ENCODE assay signal across 19 cellular contexts in the genomic region with DNA sequence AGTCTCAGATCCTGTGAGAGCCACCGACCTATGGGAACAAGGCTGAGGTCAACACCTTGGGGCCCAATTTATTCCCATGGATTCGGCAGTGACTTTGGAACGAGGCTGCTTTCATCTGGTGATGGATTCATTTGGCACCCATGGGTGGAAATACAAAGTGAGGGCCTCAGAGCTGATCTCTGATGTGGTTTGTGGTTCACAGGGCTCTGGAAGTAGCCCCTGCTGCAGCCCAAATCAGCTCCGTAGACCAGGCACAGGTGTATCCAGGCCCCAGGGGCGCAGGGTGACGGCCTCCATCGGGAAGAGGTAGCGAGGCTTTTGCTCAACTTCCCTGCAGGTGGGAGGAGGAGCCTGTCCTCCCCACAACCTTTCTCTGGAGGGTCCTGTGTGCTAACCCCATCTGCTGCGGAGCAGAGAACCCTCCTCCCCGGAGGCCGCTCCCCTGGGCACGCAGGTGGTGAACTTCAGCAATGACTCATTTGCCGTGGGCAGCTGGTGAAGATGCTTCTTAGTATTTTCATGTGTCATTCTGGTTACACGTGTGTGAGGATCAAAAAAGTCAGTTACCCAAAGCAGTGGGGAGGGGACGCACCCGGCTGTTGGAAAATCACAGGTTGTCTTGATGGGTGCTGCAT. TPM values are rescaled to one million over a fixed set of nuclear protein-coding genes. Genes with fewer than 3 reads are reported as not detected.
DNase-seq lines count a peak whose midpoint lies in the region; ATAC-seq and TF ChIP-seq lines count a peak whose summit lies in the region.
"Had no signal": no experiment of that assay in that cellular context is flagged by ENCODE, and none has a peak within 500 bp of the region (broad histone marks: within the 10 kb centered on the region; RNA-seq: fewer than 3 reads in every experiment).

No MANE protein-coding gene starts in this region.

- TF ChIP-seq CTCF in RWPE1 (conservative IDR thresholded peaks at IDR 0.05; ENCODE audit: low read depth) (no peak), sigmoid colon (IDR thresholded peaks at IDR 0.05) (no peak)

- no peaks in the 10 kb centered on the region for H3K36me3 Mint-ChIP-seq in activated CD8-positive, alpha-beta memory T cell treated with anti-CD3 and anti-CD28 coated beads, Interleukin-2, amount 10 ng/mL, durations not matched to agents 7 days and 5 days

- H3K27ac Mint-ChIP-seq in activated CD8-positive, alpha-beta memory T cell treated with anti-CD3 and anti-CD28 coated beads, Interleukin-2, amount 10 ng/mL, durations not matched to agents 7 days and 5 days: no peak overlapping the region

- POLR2A ChIA-PET in RWPE1 (lab: Yijun Ruan, JAX; ENCODE audit: low non-redundant PET): no interaction called here

- peaks cover 6% of the 10 kb centered on the region for H3K4me1 Mint-ChIP-seq in activated CD8-positive, alpha-beta memory T cell treated with anti-CD3 and anti-CD28 coated beads, Interleukin-2, amount 10 ng/mL, durations not matched to agents 7 days and 5 days

- no peaks in the 10 kb centered on the region for H3K27me3 ChIP-seq in sigmoid colon
- H3K27me3 ChIP-seq: heart right ventricle, uterus had no signal

- H3K9me3 Mint-ChIP-seq in activated CD8-positive, alpha-beta memory T cell treated with anti-CD3 and anti-CD28 coated beads, Interleukin-2, amount 10 ng/mL, durations not matched to agents 7 days and 5 days (ENCODE audit: low read depth): no peaks in the 10 kb centered on the region

- H3K4me1 ChIP-seq in sigmoid colon: no peaks in the 10 kb centered on the region
- H3K4me1 ChIP-seq: lower lobe of right lung, uterus had no signal

- peaks cover 0 to 3% (median under 1%) of the 10 kb centered on the region in 4 donors for H3K9me3 ChIP-seq in sigmoid colon
- H3K9me3 ChIP-seq: uterus had no signal

- TF ChIP-seq EP300 in sigmoid colon (IDR thresholded peaks at IDR 0.05): no peak

- TF ChIP-seq POLR2A in sigmoid colon (IDR thresholded peaks at IDR 0.05): no peak

- H3K4me3 ChIP-seq in sigmoid colon: no peak overlapping the region
- H3K4me3 ChIP-seq: heart right ventricle, lower lobe of right lung, uterus had no signal

- DNase-seq in activated CD8-positive, alpha-beta memory T cell treated with anti-CD3 and anti-CD28 coated beads, Interleukin-2, amount 10 ng/mL, durations not matched to agents 7 days and 5 days: no peak
- DNase-seq in activated CD8-positive, alpha-beta memory T cell treated with anti-CD3 and anti-CD28 coated beads, Interleukin-2, amount 50 U/mL, for 48 hours: no peak
- DNase-seq in RWPE1 (ENCODE audit: low spot score) (peak; percentile 52), sigmoid colon (peak; percentile 50), anterior cingulate cortex (lab: John Stamatoyannopoulos, UW) (no peak), DMS153 treated with DMSO at 0.1 percent for 48 hours (lab: John Stamatoyannopoulos, UW; ENCODE audit: unreplicated experiment) (no peak)
- DNase-seq: activated gamma-delta T cell, C1 segment of cervical spinal cord, cerebellar nuclear complex, GOT3, heart right ventricle, lower lobe of right lung, NCI-H2107, NCI-H69, SHP77 treated with DMSO at 0.1 percent for 48 hours, uterus had no signal

- ATAC-seq in activated CD8-positive, alpha-beta memory T cell treated with anti-CD3 and anti-CD28 coated beads, Interleukin-2, amount 10 ng/mL, durations not matched to agents 7 days and 5 days: peak; percentile 30
- peak; percentile 81 for ATAC-seq in GM18511 (IDR thresholded peaks at IDR 0.05; ENCODE audit: unreplicated experiment)
- no peak for ATAC-seq in HG02840 (IDR thresholded peaks at IDR 0.05; ENCODE audit: low FRiP score, unreplicated experiment)
- ATAC-seq: heart right ventricle, lower lobe of right lung had no signal

- no peaks in the 10 kb centered on the region for H3K36me3 ChIP-seq in sigmoid colon
- H3K36me3 ChIP-seq: heart right ventricle, lower lobe of right lung, uterus had no signal

- peaks cover 8% of the 10 kb centered on the region for H3K27me3 Mint-ChIP-seq in activated CD8-positive, alpha-beta memory T cell treated with anti-CD3 and anti-CD28 coated beads, Interleukin-2, amount 10 ng/mL, durations not matched to agents 7 days and 5 days

- CTCF ChIA-PET in activated CD8-positive, alpha-beta memory T cell treated with anti-CD3 and anti-CD28 coated beads, Interleukin-2, amount 10 ng/mL, durations not matched to agents 7 days and 5 days (lab: Charles Lee): no interaction called here
- CTCF ChIA-PET in RWPE1 (lab: Yijun Ruan, JAX): no interaction called here

- 77 to 82% methylated on average over 16 of the region's 16 CpGs for WGBS in sigmoid colon, 2 donors

- intact Hi-C loops in sigmoid colon (cut with DNase I): no loop called here

- H3K27ac ChIP-seq in RWPE1 (no peak overlapping the region), sigmoid colon (no peak overlapping the region)
- H3K27ac ChIP-seq: heart right ventricle, lower lobe of right lung, uterus had no signal

- H3K4me3 Mint-ChIP-seq in activated CD8-positive, alpha-beta memory T cell treated with anti-CD3 and anti-CD28 coated beads, Interleukin-2, amount 10 ng/mL, durations not matched to agents 7 days and 5 days: no peak overlapping the region

RNA-seq across cellular contexts. Expression of gene JAKMIP3, which starts 7.5 kb away (rescaled TPM):
- total RNA-seq in activated CD8-positive, alpha-beta memory T cell treated with anti-CD3 and anti-CD28 coated beads, Interleukin-2, amount 10 ng/mL, durations not matched to agents 7 days and 5 days: under 1 TPM; 0.19 to 0.38 TPM
- 1 to 10 TPM in 2 of 4 donors, under 1 TPM in 2; 0.49 to 3.0 (median 0.97) TPM for total RNA-seq in sigmoid colon
- under 1 TPM in 1 of 3 donors, not detected in 2; 0.22 TPM for polyA plus RNA-seq in sigmoid colon
- total RNA-seq: LHCN-M2 had no signal

Comparison
In these comparisons a context has a peak if more than half of its experiments do, and no peak if none do; other contexts are left out.
1. DNase-seq: peak in RWPE1 (single experiment) and sigmoid colon (single experiment); none in activated CD8-positive, alpha-beta memory T cell treated with anti-CD3 and anti-CD28 coated beads, Interleukin-2, amount 10 ng/mL, durations not matched to agents 7 days and 5 days (single experiment), activated CD8-positive, alpha-beta memory T cell treated with anti-CD3 and anti-CD28 coated beads, Interleukin-2, amount 50 U/mL, for 48 hours (single experiment), anterior cingulate cortex (0 of 58) and DMS153 treated with DMSO at 0.1 percent for 48 hours (single experiment).